In the genomic region with DNA sequence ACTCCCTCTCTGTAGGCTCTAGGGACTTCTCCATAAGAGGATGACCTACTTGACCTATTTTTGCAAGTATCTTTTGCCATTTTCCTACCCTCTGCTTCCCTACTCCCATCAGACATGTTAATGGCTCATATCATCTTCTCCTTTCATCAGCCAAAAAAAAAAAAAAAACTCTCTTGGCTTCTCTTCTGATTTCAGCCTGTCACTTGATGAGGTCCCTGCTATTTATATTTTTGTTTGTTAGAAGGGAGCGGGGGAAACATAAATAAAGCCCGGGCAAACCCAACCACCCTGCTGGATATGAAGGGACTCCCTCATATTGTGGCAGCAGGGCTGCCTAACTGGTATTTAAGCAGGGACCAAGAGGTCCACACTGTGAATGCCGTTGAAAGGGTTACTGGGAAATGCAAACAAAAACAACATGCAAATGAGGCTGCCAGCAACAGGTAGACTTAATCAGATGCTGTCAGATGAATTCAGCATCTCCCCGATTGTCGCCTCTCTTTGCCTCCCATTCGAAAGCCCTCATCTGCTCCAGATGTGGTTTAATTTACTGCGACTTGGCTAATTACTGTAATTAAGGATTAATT, we compare ENCODE assay signal across 19 cellular contexts.
"Had no signal": no experiment of that assay in that cellular context is flagged by ENCODE, and none has a peak within 500 bp of the region (broad histone marks: within the 10 kb centered on the region; RNA-seq: fewer than 3 reads in every experiment).

No MANE protein-coding gene starts in this region.

- H3K4me3 Mint-ChIP-seq: activated CD4-positive, alpha-beta memory T cell treated with anti-CD3 and anti-CD28 coated beads for 36 hours; activated naive CD4-positive, alpha-beta T cell treated with anti-CD3 and anti-CD28 coated beads for 36 hours; central memory CD8-positive, alpha-beta T cell; immature natural killer cell; memory B cell; naive thymus-derived CD4-positive, alpha-beta T cell; stimulated activated memory B cell treated with anti-CD40 and anti-IgM and Interleukin-4, amounts not matched to agents 10 μg/mL and 1 μg/mL and 100 μg/mL, for 72 hours; T-helper 2 cell treated with Interferon-gamma antibody and Interleukin-4, amounts not matched to agents 5 μg/mL and 100 μg/mL, for 36 hours had no signal

- H3K9me3 Mint-ChIP-seq: activated CD4-positive, alpha-beta memory T cell treated with anti-CD3 and anti-CD28 coated beads for 36 hours; activated naive CD4-positive, alpha-beta T cell treated with anti-CD3 and anti-CD28 coated beads for 36 hours; central memory CD8-positive, alpha-beta T cell; immature natural killer cell; stimulated activated memory B cell treated with anti-CD40 and anti-IgM and Interleukin-4, amounts not matched to agents 10 μg/mL and 1 μg/mL and 100 μg/mL, for 72 hours; T-helper 2 cell treated with Interferon-gamma antibody and Interleukin-4, amounts not matched to agents 5 μg/mL and 100 μg/mL, for 36 hours had no signal

- H3K4me1 ChIP-seq: spleen had no signal

- H3K9me3 ChIP-seq: body of pancreas, heart left ventricle, sigmoid colon, spleen, thoracic aorta, upper lobe of right lung had no signal

- H3K4me3 ChIP-seq: body of pancreas, heart left ventricle, sigmoid colon, spleen, thoracic aorta, upper lobe of right lung had no signal

- H3K27ac Mint-ChIP-seq: activated CD4-positive, alpha-beta memory T cell treated with anti-CD3 and anti-CD28 coated beads for 36 hours; activated naive CD4-positive, alpha-beta T cell treated with anti-CD3 and anti-CD28 coated beads for 36 hours; immature natural killer cell; memory B cell; naive thymus-derived CD4-positive, alpha-beta T cell; stimulated activated memory B cell treated with anti-CD40 and anti-IgM and Interleukin-4, amounts not matched to agents 10 μg/mL and 1 μg/mL and 100 μg/mL, for 72 hours; T-helper 2 cell treated with Interferon-gamma antibody and Interleukin-4, amounts not matched to agents 5 μg/mL and 100 μg/mL, for 36 hours had no signal

- DNase-seq: activated CD4-positive, alpha-beta memory T cell treated with anti-CD3 and anti-CD28 coated beads for 36 hours; activated CD4-positive, alpha-beta T cell treated with anti-CD3 and anti-CD28 coated beads for 4 hours; activated naive CD4-positive, alpha-beta T cell treated with anti-CD3 and anti-CD28 coated beads for 36 hours; activated T-cell treated with anti-CD3 and anti-CD28 coated beads for 4 hours; body of pancreas; cortex of kidney; heart left ventricle; immature natural killer cell; kidney glomerular epithelial cell; naive thymus-derived CD4-positive, alpha-beta T cell; sigmoid colon; spleen; stimulated activated CD4-positive, alpha-beta T cell treated with anti-CD3 and anti-CD28 coated beads, Interleukin-4, amount 100 ng/mL, for 4 hours; upper lobe of right lung had no signal

- H3K27ac ChIP-seq: body of pancreas, sigmoid colon, spleen, thoracic aorta, upper lobe of right lung had no signal

- H3K36me3 Mint-ChIP-seq: activated CD4-positive, alpha-beta memory T cell treated with anti-CD3 and anti-CD28 coated beads for 36 hours; memory B cell; naive thymus-derived CD4-positive, alpha-beta T cell; stimulated activated memory B cell treated with anti-CD40 and anti-IgM and Interleukin-4, amounts not matched to agents 10 μg/mL and 1 μg/mL and 100 μg/mL, for 72 hours had no signal

- H3K27me3 Mint-ChIP-seq: activated CD4-positive, alpha-beta memory T cell treated with anti-CD3 and anti-CD28 coated beads for 36 hours; central memory CD8-positive, alpha-beta T cell; stimulated activated memory B cell treated with anti-CD40 and anti-IgM and Interleukin-4, amounts not matched to agents 10 μg/mL and 1 μg/mL and 100 μg/mL, for 72 hours had no signal

- H3K27me3 ChIP-seq: body of pancreas, heart left ventricle, sigmoid colon, spleen, upper lobe of right lung had no signal

- H3K4me1 Mint-ChIP-seq: central memory CD8-positive, alpha-beta T cell; memory B cell; naive thymus-derived CD4-positive, alpha-beta T cell; stimulated activated memory B cell treated with anti-CD40 and anti-IgM and Interleukin-4, amounts not matched to agents 10 μg/mL and 1 μg/mL and 100 μg/mL, for 72 hours had no signal

- ATAC-seq: body of pancreas; naive thymus-derived CD4-positive, alpha-beta T cell; stimulated activated memory B cell treated with anti-CD40 and anti-IgM and Interleukin-4, amounts not matched to agents 10 μg/mL and 1 μg/mL and 100 μg/mL, for 72 hours; upper lobe of right lung had no signal

- H3K36me3 ChIP-seq: heart left ventricle, sigmoid colon, spleen, thoracic aorta, upper lobe of right lung had no signal
